In the genomic region with DNA sequence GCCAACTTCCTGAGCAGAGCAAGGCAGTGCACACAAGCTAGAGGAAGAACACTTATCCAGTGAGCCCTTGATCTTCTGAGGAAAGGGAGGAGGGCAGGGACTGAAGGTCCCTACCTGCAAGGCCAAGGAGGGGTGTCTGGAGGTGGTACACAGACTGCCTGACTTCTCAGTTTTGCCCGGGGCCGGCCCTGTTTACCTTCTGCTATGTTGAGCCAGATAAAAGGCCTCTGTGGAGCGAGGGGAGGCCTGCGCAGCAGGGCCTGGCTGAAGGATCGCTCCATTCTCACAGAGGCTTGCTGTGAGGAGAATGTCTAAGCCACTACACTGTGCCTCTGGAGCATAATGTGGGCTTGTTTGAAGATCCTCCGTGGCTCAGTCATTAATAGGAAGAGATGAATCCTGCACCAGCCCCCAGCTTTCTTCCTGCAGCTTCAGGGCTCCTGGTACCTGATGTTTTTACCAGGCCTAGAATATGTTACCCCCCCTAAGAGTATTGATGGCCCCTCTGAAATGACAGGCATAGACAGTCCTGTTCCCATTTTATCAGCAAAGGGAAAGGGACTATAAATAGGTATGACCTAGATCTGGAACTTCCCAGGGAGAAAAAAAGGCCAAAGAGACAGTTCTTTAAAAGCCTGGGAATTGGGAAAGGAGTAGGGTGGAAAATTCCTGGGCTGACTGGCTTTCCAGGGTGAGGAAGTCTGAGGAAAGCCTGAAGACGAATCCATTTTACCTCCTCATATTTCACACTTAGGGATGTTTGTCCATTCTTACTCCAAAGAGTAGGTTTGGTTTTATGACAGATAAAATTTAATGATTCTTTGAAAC, we compare ENCODE assay signal across 13 cellular contexts. TPM values are rescaled to one million over a fixed set of nuclear protein-coding genes. Genes with fewer than 3 reads are reported as not detected.
DNase-seq lines count a peak whose midpoint lies in the region; ATAC-seq and TF ChIP-seq lines count a peak whose summit lies in the region.
"Had no signal": no experiment of that assay in that cellular context is flagged by ENCODE, and none has a peak within 500 bp of the region (broad histone marks: within the 10 kb centered on the region; RNA-seq: fewer than 3 reads in every experiment).

No MANE protein-coding gene starts in this region.

- CTCF ChIA-PET in A673 (lab: Charles Lee), result no interaction called here

- H3K9ac ChIP-seq in NT2/D1 (ENCODE audit: insufficient read length, low read depth) (peak overlapping the region; percentile 7), neural progenitor cell (no peak overlapping the region)

- ATAC-seq in HG02884 (IDR thresholded peaks at IDR 0.05; ENCODE audit: unreplicated experiment), result no peak
- no peak for ATAC-seq in HG03159 (IDR thresholded peaks at IDR 0.05; ENCODE audit: unreplicated experiment)

- DNase-seq in A673 (ENCODE audit: low spot score), result no peak
- no peak for DNase-seq in NT2/D1 (ENCODE audit: low read depth, low spot score)
- peak; percentile 14 for DNase-seq in fibroblast of the aortic adventitia (ENCODE audit: low read depth)
- no peak for DNase-seq in neural progenitor cell (ENCODE audit: low spot score)
- DNase-seq in AG08396 (ENCODE audit: low spot score), result no peak
- DNase-seq in immature natural killer cell, result no peak
- DNase-seq: activated CD4-positive, alpha-beta T cell treated with anti-CD3 and anti-CD28 coated beads, Interleukin-2, amount 50 U/mL, for 48 hours; NCI-H187 treated with DMSO at 0.1 percent for 48 hours; SHP77 treated with DMSO at 0.1 percent for 48 hours had no signal

- H3K27me3 Mint-ChIP-seq in neural progenitor cell (ENCODE audit: insufficient read depth, low read depth) (peaks cover under 1% of the 10 kb centered on the region), immature natural killer cell (ENCODE audit: low read depth in 3 of 3) (peaks cover 0 to 3% (median 0%) of the 10 kb centered on the region in 3 donors)

- TF ChIP-seq CTCF in A673 (conservative IDR thresholded peaks at IDR 0.05; ENCODE audit: low read depth, low read length), result no peak
- TF ChIP-seq CTCF in fibroblast of the aortic adventitia (IDR thresholded peaks at IDR 0.05; ENCODE audit: insufficient read depth, low read length), result no peak
- TF ChIP-seq CTCF in neural progenitor cell (IDR thresholded peaks at IDR 0.05), result no peak

- H3K4me1 ChIP-seq in A673 (ENCODE audit: insufficient read depth, low read length, poor library complexity, severe bottlenecking) (peaks cover 10% of the 10 kb centered on the region), NT2/D1 (ENCODE audit: insufficient read depth, insufficient read length) (peaks cover 4% of the 10 kb centered on the region), neural progenitor cell (peaks cover 9% of the 10 kb centered on the region)

- H3K27ac ChIP-seq in A673 (ENCODE audit: low read depth, low read length, poor library complexity, severe bottlenecking) (peak overlapping the region; percentile 7), neural progenitor cell (no peak overlapping the region)
- H3K27ac ChIP-seq: C4-2B had no signal

- H3K9me3 ChIP-seq in A673 (ENCODE audit: low read depth, low read length, poor library complexity, severe bottlenecking) (no peaks in the 10 kb centered on the region), NT2/D1 (ENCODE audit: insufficient read depth, low read length) (no peaks in the 10 kb centered on the region), neural progenitor cell (ENCODE audit: low read depth) (no peaks in the 10 kb centered on the region)
- H3K9me3 ChIP-seq: HAP-1 had no signal

- H3K4me3 ChIP-seq in A673 (ENCODE audit: low read depth, low read length, poor library complexity, severe bottlenecking) (no peak overlapping the region), NT2/D1 (ENCODE audit: insufficient read length, low read depth) (no peak overlapping the region), fibroblast of the aortic adventitia (ENCODE audit: low read depth, low read length) (no peak overlapping the region), neural progenitor cell (no peak overlapping the region)
- H3K4me3 ChIP-seq: HAP-1 had no signal

- POLR2A ChIA-PET in A673 (lab: Charles Lee; ENCODE audit: low non-redundant PET), result no interaction called here

- no peak overlapping the region for H3K4me3 Mint-ChIP-seq in neural progenitor cell
- H3K4me3 Mint-ChIP-seq in immature natural killer cell, result no peak overlapping the region

- intact Hi-C loops in A673 (cut with micrococcal nuclease; ENCODE audit: unreplicated experiment), result no loop called here

- H3K4me2 ChIP-seq in neural progenitor cell, result no peak overlapping the region

- H3K27ac Mint-ChIP-seq in neural progenitor cell, result peak overlapping the region; percentile 82
- peak overlapping the region in 2 of 6 donors; percentile 2 to 30 for H3K27ac Mint-ChIP-seq in immature natural killer cell

- BruUV-seq in A673 (replicated peaks; lab: Mats Ljungman, UMichigan), result no TSS peak

- no peak overlapping the region for H2AFZ ChIP-seq in neural progenitor cell (replicated peaks)

- H3K36me3 ChIP-seq in A673 (ENCODE audit: insufficient read depth, low read length, poor library complexity, severe bottlenecking) (peaks cover 84% of the 10 kb centered on the region), NT2/D1 (ENCODE audit: insufficient read depth, insufficient read length, low read length) (peaks cover 89% of the 10 kb centered on the region), neural progenitor cell (peaks cover 15% of the 10 kb centered on the region)

- H3F3A ChIP-seq in neural progenitor cell (ENCODE audit: low read depth), result peaks cover 1% of the 10 kb centered on the region

- H3K27me3 ChIP-seq in A673 (replicated peaks; ENCODE audit: insufficient read depth, low read depth, low read length, poor library complexity) (no peaks in the 10 kb centered on the region), NT2/D1 (ENCODE audit: insufficient read depth, insufficient read length) (no peaks in the 10 kb centered on the region), neural progenitor cell (no peaks in the 10 kb centered on the region)

- H3K9me3 Mint-ChIP-seq in neural progenitor cell (no peaks in the 10 kb centered on the region), immature natural killer cell (no peaks in the 10 kb centered on the region)

- peaks cover 50% of the 10 kb centered on the region for H3K36me3 Mint-ChIP-seq in neural progenitor cell
- peaks cover 8 to 44% (median 9%) of the 10 kb centered on the region in 3 donors for H3K36me3 Mint-ChIP-seq in immature natural killer cell

- H4K20me1 ChIP-seq in neural progenitor cell (ENCODE audit: low read depth), result peaks cover 62% of the 10 kb centered on the region

- H3K4me1 Mint-ChIP-seq in neural progenitor cell (peaks cover 19% of the 10 kb centered on the region), immature natural killer cell (peaks cover 32 to 44% of the 10 kb centered on the region in 2 donors)

- H3K79me2 ChIP-seq in neural progenitor cell (ENCODE audit: low read depth), result peaks cover 87% of the 10 kb centered on the region

RNA-seq across cellular contexts. Expression of a gene that starts 4.7 kb away (rescaled TPM):
- total RNA-seq in A673 (2021) (37.3 and 44.1 TPM in 2 replicates), fibroblast of the aortic adventitia (ENCODE audit: low replicate concordance) (18.5 and 28.8 TPM in 2 replicates), neural progenitor cell (ENCODE audit: low replicate concordance) (42.8 and 47.7 TPM in 2 replicates)
- 10 to 100 TPM in 1 of 3 donors, 1 to 10 TPM in 2; 2.8 to 10.8 (median 8.3) TPM for polyA plus RNA-seq in immature natural killer cell

RNA-seq across cellular contexts. Expression of a gene that starts 32.1 kb away (rescaled TPM):
- 15.2 and 17.8 TPM in 2 replicates for total RNA-seq in A673 (2021)
- total RNA-seq in fibroblast of the aortic adventitia (ENCODE audit: low replicate concordance), result 12.1 and 13.5 TPM in 2 replicates
- 38.3 and 54.4 TPM in 2 replicates for total RNA-seq in neural progenitor cell (ENCODE audit: low replicate concordance)
- polyA plus RNA-seq in immature natural killer cell, result 10 to 100 TPM; 14.4 to 16.6 (median 16.3) TPM
